ENCODE assay signal across 30 cellular contexts in the genomic region with DNA sequence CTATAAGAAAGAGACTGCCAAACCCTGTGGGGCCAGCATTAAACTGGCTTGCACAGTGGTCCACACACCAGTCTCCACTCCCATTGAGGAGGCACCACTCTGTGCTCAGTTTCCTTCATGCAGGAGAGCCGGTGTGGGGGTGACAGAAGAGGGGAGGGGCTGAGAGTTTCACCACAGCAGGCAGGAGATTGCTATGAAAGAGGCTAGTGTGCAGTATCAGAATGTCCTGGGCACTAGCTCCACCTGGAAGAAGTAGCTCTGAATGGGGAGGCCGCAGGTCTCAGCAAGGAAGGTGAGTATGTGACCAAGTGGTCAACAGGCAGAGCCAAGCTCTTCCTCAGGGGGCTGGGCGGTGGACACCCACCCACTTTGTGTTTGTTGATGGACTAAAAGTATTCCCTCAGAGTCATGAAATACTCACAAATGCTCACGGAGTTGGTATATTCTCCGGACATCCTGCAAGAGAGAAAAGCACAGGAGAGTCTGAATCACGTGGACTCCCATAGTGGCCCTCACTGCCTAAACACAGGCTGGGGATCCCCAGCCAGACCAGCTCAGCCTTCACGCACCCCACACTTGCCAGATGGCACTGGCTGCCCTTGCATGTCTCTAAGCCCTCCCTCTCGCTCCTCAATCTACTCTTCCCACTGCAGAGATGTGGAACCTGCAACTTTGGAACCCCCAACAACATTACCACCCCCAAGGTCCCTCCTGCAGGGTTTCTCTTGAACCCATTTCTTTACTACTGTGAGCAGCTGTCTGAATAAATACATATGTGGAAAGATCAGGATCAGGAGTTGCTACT. TPM values are rescaled to one million over a fixed set of nuclear protein-coding genes. Genes with fewer than 3 reads are reported as not detected.
A peak's percentile ranks its signal among the peaks of the same experiment; 100 is the strongest.
DNase-seq lines count a peak whose midpoint lies in the region; TF ChIP-seq lines count a peak whose summit lies in the region.
"Had no signal": no experiment of that assay in that cellular context is flagged by ENCODE, and none has a peak within 500 bp of the region (broad histone marks: within the 10 kb centered on the region; RNA-seq: fewer than 3 reads in every experiment).

No MANE protein-coding gene starts in this region.

- CTCF ChIA-PET in activated CD4-positive, alpha-beta memory T cell treated with anti-CD3 and anti-CD28 coated beads, Interleukin-2, amount 10 ng/mL, durations not matched to agents 7 days and 5 days (lab: Charles Lee), result interaction anchor here (0.8 kb wide), 1 partner anchor 261 kb away, joined by 4 read pairs; no protein-coding TSS in a partner anchor
- CTCF ChIA-PET in activated CD4-positive, alpha-beta memory T cell treated with anti-CD3 and anti-CD28 coated beads for 36 hours (lab: Charles Lee), result no interaction called here

- peaks cover 18% of the 10 kb centered on the region for H3K4me1 Mint-ChIP-seq in activated CD4-positive, alpha-beta memory T cell treated with anti-CD3 and anti-CD28 coated beads, Interleukin-2, amount 10 ng/mL, durations not matched to agents 7 days and 5 days
- H3K4me1 Mint-ChIP-seq in activated CD4-positive, alpha-beta memory T cell treated with anti-CD3 and anti-CD28 coated beads for 36 hours (ENCODE audit: low read depth), result peaks cover 60% of the 10 kb centered on the region
- peaks cover 30 to 55% of the 10 kb centered on the region in 2 donors for H3K4me1 Mint-ChIP-seq in immature natural killer cell
- H3K4me1 Mint-ChIP-seq: memory B cell had no signal

- TF ChIP-seq CTCF in right atrium auricular region (IDR thresholded peaks at IDR 0.05) (no peak), left ventricle myocardium inferior (IDR thresholded peaks at IDR 0.05; ENCODE audit: borderline replicate concordance) (no peak)

- H3K4me3 ChIP-seq in right atrium auricular region (no peak overlapping the region), left ventricle myocardium inferior (no peak overlapping the region)
- H3K4me3 ChIP-seq: smooth muscle cell, testis had no signal

- H3K36me3 ChIP-seq in right atrium auricular region (no peaks in the 10 kb centered on the region), left ventricle myocardium inferior (no peaks in the 10 kb centered on the region)

- no peaks in the 10 kb centered on the region for H3K9me3 Mint-ChIP-seq in activated CD4-positive, alpha-beta memory T cell treated with anti-CD3 and anti-CD28 coated beads, Interleukin-2, amount 10 ng/mL, durations not matched to agents 7 days and 5 days
- H3K9me3 Mint-ChIP-seq in activated CD4-positive, alpha-beta memory T cell treated with anti-CD3 and anti-CD28 coated beads for 36 hours, result no peaks in the 10 kb centered on the region
- H3K9me3 Mint-ChIP-seq in immature natural killer cell, result no peaks in the 10 kb centered on the region
- H3K9me3 Mint-ChIP-seq: activated T-helper 2 cell treated with anti-CD3 and anti-CD28 coated beads, Interferon-gamma antibody, Interleukin-2, Interleukin-4, amounts not matched to agents 10 μg/mL and 5 μg/mL and 100 μg/mL, durations not matched to agents 14 hours and 24 hours and 36 hours; CD8-positive, alpha-beta memory T cell; HFFc6; memory B cell had no signal

- H3K4me1 ChIP-seq in right atrium auricular region (no peaks in the 10 kb centered on the region), left ventricle myocardium inferior (no peaks in the 10 kb centered on the region)
- H3K4me1 ChIP-seq: testis had no signal

- no peak overlapping the region for H3K4me3 Mint-ChIP-seq in activated CD4-positive, alpha-beta memory T cell treated with anti-CD3 and anti-CD28 coated beads, Interleukin-2, amount 10 ng/mL, durations not matched to agents 7 days and 5 days
- no peak overlapping the region for H3K4me3 Mint-ChIP-seq in activated CD4-positive, alpha-beta memory T cell treated with anti-CD3 and anti-CD28 coated beads for 36 hours
- peak overlapping the region in 3 of 5 donors; percentile 3 to 39 (median 14) for H3K4me3 Mint-ChIP-seq in immature natural killer cell
- H3K4me3 Mint-ChIP-seq: activated CD4-positive, alpha-beta T cell treated with anti-CD3 and anti-CD28 coated beads for 36 hours; HFFc6; memory B cell had no signal

- H3K27me3 ChIP-seq in right atrium auricular region (peaks cover 0 to 5% of the 10 kb centered on the region in 2 donors), left ventricle myocardium inferior (ENCODE audit: low read depth) (peaks cover 98% of the 10 kb centered on the region)
- H3K27me3 ChIP-seq: testis had no signal

- no peaks in the 10 kb centered on the region for H3K36me3 Mint-ChIP-seq in activated CD4-positive, alpha-beta memory T cell treated with anti-CD3 and anti-CD28 coated beads, Interleukin-2, amount 10 ng/mL, durations not matched to agents 7 days and 5 days (ENCODE audit: low read depth)
- no peaks in the 10 kb centered on the region for H3K36me3 Mint-ChIP-seq in activated CD4-positive, alpha-beta memory T cell treated with anti-CD3 and anti-CD28 coated beads for 36 hours
- peaks cover 5 to 11% (median 8%) of the 10 kb centered on the region in 3 donors for H3K36me3 Mint-ChIP-seq in immature natural killer cell
- H3K36me3 Mint-ChIP-seq: memory B cell had no signal

- POLR2A ChIA-PET in activated CD4-positive, alpha-beta memory T cell treated with anti-CD3 and anti-CD28 coated beads, Interleukin-2, amount 10 ng/mL, durations not matched to agents 7 days and 5 days (lab: Charles Lee), result no interaction called here
- POLR2A ChIA-PET in activated CD4-positive, alpha-beta memory T cell treated with anti-CD3 and anti-CD28 coated beads for 36 hours (lab: Charles Lee), result interaction anchor here (0.6 kb wide), 1 partner anchor 60 kb away, joined by 3 read pairs; no protein-coding TSS in a partner anchor

- no peak overlapping the region for H3K27ac Mint-ChIP-seq in activated CD4-positive, alpha-beta memory T cell treated with anti-CD3 and anti-CD28 coated beads, Interleukin-2, amount 10 ng/mL, durations not matched to agents 7 days and 5 days
- H3K27ac Mint-ChIP-seq in activated CD4-positive, alpha-beta memory T cell treated with anti-CD3 and anti-CD28 coated beads for 36 hours, result no peak overlapping the region
- H3K27ac Mint-ChIP-seq in immature natural killer cell, result peak overlapping the region in 4 of 6 donors; percentile 18 to 88 (median 74)
- H3K27ac Mint-ChIP-seq: activated T-helper 2 cell treated with anti-CD3 and anti-CD28 coated beads, Interferon-gamma antibody, Interleukin-2, Interleukin-4, amounts not matched to agents 10 μg/mL and 5 μg/mL and 100 μg/mL, durations not matched to agents 14 hours and 24 hours and 36 hours; HFFc6; memory B cell had no signal

- peak; percentile 12 for DNase-seq in activated CD4-positive, alpha-beta memory T cell treated with anti-CD3 and anti-CD28 coated beads, Interleukin-2, amount 10 ng/mL, durations not matched to agents 7 days and 5 days
- DNase-seq in activated CD4-positive, alpha-beta memory T cell treated with anti-CD3 and anti-CD28 coated beads for 36 hours, result no peak
- peak; percentile 21 for DNase-seq in right atrium auricular region (ENCODE audit: low spot score)
- no peak for DNase-seq in left ventricle myocardium inferior
- DNase-seq in immature natural killer cell, result no peak
- peak; percentile 23 for DNase-seq in ureter (ENCODE audit: low spot score)
- no peak for DNase-seq in NCI-H345 treated with DMSO at 0.1 percent for 48 hours (lab: John Stamatoyannopoulos, UW; ENCODE audit: unreplicated experiment)
- DNase-seq in GDM1 (lab: John Stamatoyannopoulos, UW), result no peak
- DNase-seq: activated CD4-positive, alpha-beta T cell treated with anti-CD3 and anti-CD28 coated beads for 36 hours; amniotic stem cell; effector CD4-positive, alpha-beta T cell; GOT3; HFFc6; hippocampal formation; IMR-90; NCI-H1436; NCI-H2081 treated with DMSO at 0.1 percent for 48 hours; NCI-H226; NCI-H748 treated with DMSO at 0.1 percent for 48 hours; posterior cingulate gyrus; right cardiac atrium; SHP77; stimulated activated naive CD8-positive, alpha-beta T cell treated with anti-CD3 and anti-CD28 coated beads, Interleukin-15, Interleukin-2, amounts not matched to agents 100 U/mL and 50 U/mL, for 24 hours; T-helper 9 cell; testis had no signal

- H3K27ac ChIP-seq in right atrium auricular region, result no peak overlapping the region
- H3K27ac ChIP-seq in left ventricle myocardium inferior (replicated peaks), result no peak overlapping the region
- H3K27ac ChIP-seq: testis had no signal

- peaks cover 25% of the 10 kb centered on the region for H3K27me3 Mint-ChIP-seq in activated CD4-positive, alpha-beta memory T cell treated with anti-CD3 and anti-CD28 coated beads, Interleukin-2, amount 10 ng/mL, durations not matched to agents 7 days and 5 days
- H3K27me3 Mint-ChIP-seq in activated CD4-positive, alpha-beta memory T cell treated with anti-CD3 and anti-CD28 coated beads for 36 hours, result no peaks in the 10 kb centered on the region
- H3K27me3 Mint-ChIP-seq in immature natural killer cell (ENCODE audit: low read depth in 3 of 3), result peaks cover 0 to 3% (median 3%) of the 10 kb centered on the region in 3 donors
- H3K27me3 Mint-ChIP-seq: activated CD4-positive, alpha-beta T cell treated with anti-CD3 and anti-CD28 coated beads for 36 hours had no signal

- intact Hi-C loops in activated CD4-positive, alpha-beta memory T cell treated with anti-CD3 and anti-CD28 coated beads for 36 hours (cut with micrococcal nuclease), result no loop called here
- intact Hi-C loops in left ventricle myocardium inferior (cut with micrococcal nuclease), result no loop called here

- H3K9me3 ChIP-seq in right atrium auricular region (no peaks in the 10 kb centered on the region), left ventricle myocardium inferior (replicated peaks) (no peaks in the 10 kb centered on the region)
- H3K9me3 ChIP-seq: testis had no signal

RNA-seq across cellular contexts. Expression of a gene that starts 7.8 kb away (rescaled TPM):
- total RNA-seq in activated CD4-positive, alpha-beta memory T cell treated with anti-CD3 and anti-CD28 coated beads, Interleukin-2, amount 10 ng/mL, durations not matched to agents 7 days and 5 days, result not detected
- total RNA-seq in activated CD4-positive, alpha-beta memory T cell treated with anti-CD3 and anti-CD28 coated beads for 36 hours, result under 1 TPM in 1 of 2 experiments, not detected in 1; 0.17 TPM
- not detected for total RNA-seq in right atrium auricular region
- not detected for total RNA-seq in left ventricle myocardium inferior
- under 1 TPM in 2 of 3 donors, not detected in 1; 0.34 to 0.93 TPM for polyA plus RNA-seq in immature natural killer cell
- total RNA-seq in ureter, result not detected
- total RNA-seq: activated T-helper 2 cell treated with anti-CD3 and anti-CD28 coated beads, Interferon-gamma antibody, Interleukin-2, Interleukin-4, amounts not matched to agents 10 μg/mL and 5 μg/mL and 100 μg/mL, durations not matched to agents 14 hours and 24 hours and 36 hours; CD8-positive, alpha-beta memory T cell; HFFc6; IMR-90; LHCN-M2; right cardiac atrium; smooth muscle cell had no signal
- polyA plus RNA-seq: CD8-positive, alpha-beta memory T cell; IMR-90; right cardiac atrium; smooth muscle cell had no signal

RNA-seq across cellular contexts. Expression of a gene that starts 9.3 kb away (rescaled TPM):
- not detected for total RNA-seq in activated CD4-positive, alpha-beta memory T cell treated with anti-CD3 and anti-CD28 coated beads, Interleukin-2, amount 10 ng/mL, durations not matched to agents 7 days and 5 days
- total RNA-seq in activated CD4-positive, alpha-beta memory T cell treated with anti-CD3 and anti-CD28 coated beads for 36 hours, result under 1 TPM in 1 of 2 experiments, not detected in 1; 0.19 TPM
- not detected for total RNA-seq in right atrium auricular region
- not detected for total RNA-seq in left ventricle myocardium inferior
- polyA plus RNA-seq in immature natural killer cell, result 1 to 10 TPM in 1 of 3 donors, under 1 TPM in 1, not detected in 1; 0.82 to 3.3 TPM
- total RNA-seq in ureter, result not detected
- total RNA-seq: activated T-helper 2 cell treated with anti-CD3 and anti-CD28 coated beads, Interferon-gamma antibody, Interleukin-2, Interleukin-4, amounts not matched to agents 10 μg/mL and 5 μg/mL and 100 μg/mL, durations not matched to agents 14 hours and 24 hours and 36 hours; HFFc6; IMR-90; LHCN-M2; right cardiac atrium; smooth muscle cell had no signal
- polyA plus RNA-seq: IMR-90, right cardiac atrium, smooth muscle cell had no signal

RNA-seq across cellular contexts. Expression of a gene that starts 35.4 kb away (rescaled TPM):
- total RNA-seq in activated CD4-positive, alpha-beta memory T cell treated with anti-CD3 and anti-CD28 coated beads, Interleukin-2, amount 10 ng/mL, durations not matched to agents 7 days and 5 days, result not detected
- not detected for total RNA-seq in activated CD4-positive, alpha-beta memory T cell treated with anti-CD3 and anti-CD28 coated beads for 36 hours
- 1 to 10 TPM in 1 of 2 donors, not detected in 1; 2.9 TPM for total RNA-seq in right atrium auricular region
- 0.14 TPM for total RNA-seq in left ventricle myocardium inferior
- not detected for polyA plus RNA-seq in immature natural killer cell
- total RNA-seq in ureter, result 0.26 TPM
- total RNA-seq: activated CD4-positive, alpha-beta T cell treated with anti-CD3 and anti-CD28 coated beads for 36 hours; activated T-helper 2 cell treated with anti-CD3 and anti-CD28 coated beads, Interferon-gamma antibody, Interleukin-2, Interleukin-4, amounts not matched to agents 10 μg/mL and 5 μg/mL and 100 μg/mL, durations not matched to agents 14 hours and 24 hours and 36 hours; CD8-positive, alpha-beta memory T cell; HFFc6; IMR-90; LHCN-M2; smooth muscle cell had no signal
- polyA plus RNA-seq: CD8-positive, alpha-beta memory T cell; IMR-90; smooth muscle cell had no signal

RNA-seq across cellular contexts. Expression of a gene that starts 43.0 kb away (rescaled TPM):
- total RNA-seq in activated CD4-positive, alpha-beta memory T cell treated with anti-CD3 and anti-CD28 coated beads, Interleukin-2, amount 10 ng/mL, durations not matched to agents 7 days and 5 days, result not detected
- total RNA-seq in activated CD4-positive, alpha-beta memory T cell treated with anti-CD3 and anti-CD28 coated beads for 36 hours, result not detected
- total RNA-seq in right atrium auricular region, result not detected
- total RNA-seq in left ventricle myocardium inferior, result not detected
- polyA plus RNA-seq in immature natural killer cell, result 1 to 10 TPM in 1 of 3 donors, under 1 TPM in 2; 0.51 to 1.3 (median 0.61) TPM
- not detected for total RNA-seq in ureter
- total RNA-seq: activated CD4-positive, alpha-beta T cell treated with anti-CD3 and anti-CD28 coated beads for 36 hours; activated T-helper 2 cell treated with anti-CD3 and anti-CD28 coated beads, Interferon-gamma antibody, Interleukin-2, Interleukin-4, amounts not matched to agents 10 μg/mL and 5 μg/mL and 100 μg/mL, durations not matched to agents 14 hours and 24 hours and 36 hours; CD8-positive, alpha-beta memory T cell; HFFc6; IMR-90; LHCN-M2; right cardiac atrium; smooth muscle cell; testis had no signal
- polyA plus RNA-seq: IMR-90, right cardiac atrium, smooth muscle cell had no signal

RNA-seq across cellular contexts. Expression of a gene that starts 56.1 kb away (rescaled TPM):
- total RNA-seq in activated CD4-positive, alpha-beta memory T cell treated with anti-CD3 and anti-CD28 coated beads, Interleukin-2, amount 10 ng/mL, durations not matched to agents 7 days and 5 days, result not detected
- total RNA-seq in activated CD4-positive, alpha-beta memory T cell treated with anti-CD3 and anti-CD28 coated beads for 36 hours, result not detected
- not detected for total RNA-seq in right atrium auricular region
- total RNA-seq in left ventricle myocardium inferior, result not detected
- not detected for polyA plus RNA-seq in immature natural killer cell
- not detected for total RNA-seq in ureter
- total RNA-seq: activated CD4-positive, alpha-beta T cell treated with anti-CD3 and anti-CD28 coated beads for 36 hours; activated T-helper 2 cell treated with anti-CD3 and anti-CD28 coated beads, Interferon-gamma antibody, Interleukin-2, Interleukin-4, amounts not matched to agents 10 μg/mL and 5 μg/mL and 100 μg/mL, durations not matched to agents 14 hours and 24 hours and 36 hours; CD8-positive, alpha-beta memory T cell; HFFc6; IMR-90; LHCN-M2; right cardiac atrium; smooth muscle cell had no signal
- polyA plus RNA-seq: CD8-positive, alpha-beta memory T cell; IMR-90; right cardiac atrium; smooth muscle cell had no signal

Comparison
In these comparisons a context has a peak if more than half of its experiments do, and no peak if none do; other contexts are left out.
1. DNase-seq: peak in activated CD4-positive, alpha-beta memory T cell treated with anti-CD3 and anti-CD28 coated beads, Interleukin-2, amount 10 ng/mL, durations not matched to agents 7 days and 5 days (single experiment), right atrium auricular region (single experiment) and ureter (single experiment); none in activated CD4-positive, alpha-beta memory T cell treated with anti-CD3 and anti-CD28 coated beads for 36 hours (single experiment), left ventricle myocardium inferior (single experiment), immature natural killer cell (0 of 3), NCI-H345 treated with DMSO at 0.1 percent for 48 hours (single experiment) and GDM1 (single experiment).
2. H3K27ac Mint-ChIP-seq: peak in immature natural killer cell (4 of 6); none in activated CD4-positive, alpha-beta memory T cell treated with anti-CD3 and anti-CD28 coated beads, Interleukin-2, amount 10 ng/mL, durations not matched to agents 7 days and 5 days (single experiment) and activated CD4-positive, alpha-beta memory T cell treated with anti-CD3 and anti-CD28 coated beads for 36 hours (single experiment).
3. H3K4me3 Mint-ChIP-seq: peak in immature natural killer cell (3 of 5); none in activated CD4-positive, alpha-beta memory T cell treated with anti-CD3 and anti-CD28 coated beads, Interleukin-2, amount 10 ng/mL, durations not matched to agents 7 days and 5 days (single experiment) and activated CD4-positive, alpha-beta memory T cell treated with anti-CD3 and anti-CD28 coated beads for 36 hours (single experiment).